ENCODE assay signal across 8 cellular contexts in the genomic region with DNA sequence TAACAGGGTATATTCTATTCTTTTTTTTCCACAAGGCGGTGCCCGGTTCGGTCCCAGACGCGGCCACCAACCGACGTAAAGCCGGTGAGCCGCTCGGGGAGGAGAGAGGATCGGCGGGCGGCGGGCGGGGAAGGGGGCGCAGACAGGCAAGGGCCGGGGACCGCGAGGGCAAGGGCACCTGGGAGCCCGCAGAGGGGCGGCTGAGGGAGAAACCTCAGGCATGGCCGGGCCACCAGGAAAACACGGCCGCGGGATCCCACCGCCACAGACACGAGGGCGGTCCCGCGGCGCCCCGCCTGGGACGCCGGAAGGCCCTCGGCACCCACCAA.
A peak's percentile ranks its signal among the peaks of the same experiment; 100 is the strongest.
DNase-seq lines count a peak whose midpoint lies in the region; ATAC-seq, FAIRE-seq and TF ChIP-seq lines count a peak whose summit lies in the region.
"Not testable (repeated sequence)": the region's sequence is repeated elsewhere in the genome, so short reads cannot be mapped to it uniquely, and the experiment has no call there.

No MANE protein-coding gene starts in this region.

- H3K23me2 ChIP-seq in H1 (ENCODE audit: low read depth, low read length): peaks cover 12% of the 10 kb centered on the region; the same call in 1 of the 2 replicates

- H3K9ac ChIP-seq in H1 (replicated peaks in 1 of 4; ENCODE audit: extremely low read depth in 1 of 4, low read depth in 3 of 4, low read length in 3 of 4): not testable (repeated sequence)

- not testable (repeated sequence) for H4K5ac ChIP-seq in H1 (ENCODE audit: insufficient read length, low read depth, low read length)

- peaks cover 11 to 33% (median 23%) of the 10 kb centered on the region in 4 experiments for H3K27me3 ChIP-seq in H1 (replicated peaks in 1 of 4; ENCODE audit: control insufficient read depth in 3 of 4, extremely low read depth in 1 of 4, insufficient read depth in 3 of 4, low read length in 3 of 4)
- H3K27me3 ChIP-seq in osteoblast (ENCODE audit: insufficient read depth, low read length): peaks cover 44% of the 10 kb centered on the region

- H2AK5ac ChIP-seq in H1 (ENCODE audit: low read depth, low read length): not testable (repeated sequence)

- not testable (repeated sequence) for H3K27ac Mint-ChIP-seq in HFFc6; activated CD4-positive, alpha-beta T cell treated with anti-CD3 and anti-CD28 coated beads for 36 hours; activated T-helper 2 cell treated with anti-CD3 and anti-CD28 coated beads, Interferon-gamma antibody, Interleukin-2, Interleukin-4, amounts not matched to agents 10 μg/mL and 5 μg/mL and 100 μg/mL, durations not matched to agents 14 hours and 24 hours and 36 hours; immature natural killer cell

- intact Hi-C loops in activated CD4-positive, alpha-beta T cell treated with anti-CD3 and anti-CD28 coated beads for 36 hours (cut with DNase I, micrococcal nuclease): loop anchor here (5.0 kb wide), 3 partner anchors 89 to 1126 kb away; a partner anchor contains a TSS
- intact Hi-C loops in activated T-helper 2 cell treated with anti-CD3 and anti-CD28 coated beads, Interferon-gamma antibody, Interleukin-2, Interleukin-4, amounts not matched to agents 10 μg/mL and 5 μg/mL and 100 μg/mL, durations not matched to agents 14 hours and 24 hours and 36 hours (cut with micrococcal nuclease): not testable (repeated sequence)

- not testable (repeated sequence) for H3K18ac ChIP-seq in H1 (ENCODE audit: extremely low read depth, low read length)

- not testable (repeated sequence) for H2BK120ac ChIP-seq in H1 (replicated peaks; ENCODE audit: low read depth, low read length)

- not testable (repeated sequence) for H4K91ac ChIP-seq in H1 (replicated peaks; ENCODE audit: insufficient read length, low read length)

- peaks cover 14% of the 10 kb centered on the region; the same call in 1 of the 2 replicates for H3K36me3 Mint-ChIP-seq in HFFc6 (ENCODE audit: low read depth)
- not testable (repeated sequence) for H3K36me3 Mint-ChIP-seq in activated CD4-positive, alpha-beta T cell treated with anti-CD3 and anti-CD28 coated beads for 36 hours (ENCODE audit: low read depth); activated T-helper 2 cell treated with anti-CD3 and anti-CD28 coated beads, Interferon-gamma antibody, Interleukin-2, Interleukin-4, amounts not matched to agents 10 μg/mL and 5 μg/mL and 100 μg/mL, durations not matched to agents 14 hours and 24 hours and 36 hours (ENCODE audit: low read depth); immature natural killer cell

- POLR2A ChIA-PET in activated CD4-positive, alpha-beta T cell treated with anti-CD3 and anti-CD28 coated beads for 36 hours (lab: Charles Lee); H1 (lab: Charles Lee; ENCODE audit: partially characterized antibody): not testable (repeated sequence)

- FAIRE-seq in H1 (lab: Jason Lieb, UNC): not testable (repeated sequence)

- not testable (repeated sequence) for DNase-seq in AG09309 (ENCODE audit: low read depth); HFFc6; activated T-helper 2 cell treated with anti-CD3 and anti-CD28 coated beads, Interferon-gamma antibody, Interleukin-2, Interleukin-4, amounts not matched to agents 10 μg/mL and 5 μg/mL and 100 μg/mL, durations not matched to agents 14 hours and 24 hours and 36 hours (ENCODE audit: low spot score); immature natural killer cell
- peak; percentile 23 for DNase-seq in activated CD4-positive, alpha-beta T cell treated with anti-CD3 and anti-CD28 coated beads for 36 hours
- DNase-seq in H1 (ENCODE audit: low read depth in 1 of 2, low spot score in 2 of 2): peak in 1 of 2 experiments; percentile 62
- peak; percentile 41 for DNase-seq in osteoblast (ENCODE audit: insufficient read length, low spot score, missing footprints)
- DNase-seq in stimulated activated CD8-positive, alpha-beta memory T cell treated with anti-CD3 and anti-CD28 coated beads, Interleukin-4, amount 100 ng/mL, for 48 hours: peak; percentile 28

- WGBS in H1 (ENCODE audit: extremely low coverage in 1 of 2, insufficient coverage in 1 of 2, insufficient read length in 1 of 2, insufficient replicate concordance in 2 of 2, low coverage in 1 of 2, low lambda C conversion rate in 2 of 2, missing lambda C conversion rate in 1 of 2), 2 experiments: 9% methylated on average over 27 of the region's 35 CpGs; no CpG with 5 or more reads in 1 of the 2 experiments

- not testable (repeated sequence) for H3K27ac ChIP-seq in H1 (ENCODE audit: low read depth, low read length); osteoblast (ENCODE audit: low read depth, low read length)

- H3K36me3 ChIP-seq in H1 (ENCODE audit: control insufficient read depth in 2 of 4, insufficient read depth in 4 of 4, low read length in 3 of 4); osteoblast (ENCODE audit: insufficient read depth, low read length): not testable (repeated sequence)

- not testable (repeated sequence) for H2BK20ac ChIP-seq in H1 (ENCODE audit: low read length)

- H3K56ac ChIP-seq in H1 (replicated peaks; ENCODE audit: insufficient read length, low read depth, low read length): not testable (repeated sequence)

- H3K79me2 ChIP-seq in H1 (ENCODE audit: control insufficient read depth in 1 of 2, insufficient read depth in 2 of 2, low read length in 2 of 2); osteoblast (ENCODE audit: insufficient read depth, low read length): not testable (repeated sequence)

- H3K4me2 ChIP-seq in H1 (ENCODE audit: insufficient read depth in 1 of 2, low read depth in 2 of 2, low read length in 2 of 2): peak overlapping the region; percentile 58 to 74
- peak overlapping the region; percentile 53 for H3K4me2 ChIP-seq in osteoblast (ENCODE audit: insufficient read depth, low read length)

- peaks cover 36% of the 10 kb centered on the region for H3K4me1 Mint-ChIP-seq in HFFc6 (ENCODE audit: low read depth)
- H3K4me1 Mint-ChIP-seq in activated CD4-positive, alpha-beta T cell treated with anti-CD3 and anti-CD28 coated beads for 36 hours; activated T-helper 2 cell treated with anti-CD3 and anti-CD28 coated beads, Interferon-gamma antibody, Interleukin-2, Interleukin-4, amounts not matched to agents 10 μg/mL and 5 μg/mL and 100 μg/mL, durations not matched to agents 14 hours and 24 hours and 36 hours (ENCODE audit: low read depth); immature natural killer cell: not testable (repeated sequence)

- not testable (repeated sequence) for H3K79me1 ChIP-seq in H1 (ENCODE audit: low read depth, low read length)

- not testable (repeated sequence) for TF ChIP-seq POLR2A in H1 (IDR thresholded peaks at IDR 0.05; ENCODE audit: control extremely low read depth in 1 of 2, low read depth in 2 of 2, low read length in 2 of 2)

- not testable (repeated sequence) for H2BK15ac ChIP-seq in H1 (ENCODE audit: low read length)

- not testable (repeated sequence) for H3K4me1 ChIP-seq in H1 (replicated peaks in 1 of 4; ENCODE audit: control insufficient read depth in 3 of 4, insufficient read depth in 4 of 4, low read length in 3 of 4); osteoblast (ENCODE audit: insufficient read depth, low read length)

- not testable (repeated sequence) for TF ChIP-seq EP300 in H1 (IDR thresholded peaks at IDR 0.05; ENCODE audit: borderline replicate concordance in 1 of 2, low read depth in 2 of 2, low read length in 2 of 2)

- TF ChIP-seq RAD21 in H1 (IDR thresholded peaks at IDR 0.05 in 1 of 2, conservative IDR thresholded peaks at IDR 0.05 in 1 of 2; ENCODE audit: low read depth in 2 of 2, low read length in 2 of 2): 0 out of 4 replicates have a peak, but pooled peaks of 1 of the 2 experiments have one; percentile 1

- not testable (repeated sequence) for H4K8ac ChIP-seq in H1 (ENCODE audit: extremely low read depth, insufficient read depth, low read length)

- not testable (repeated sequence) for H3K23ac ChIP-seq in H1 (ENCODE audit: insufficient read length)

- H3K9me3 ChIP-seq in H1 (ENCODE audit: insufficient read depth in 2 of 2, low read depth in 1 of 2, low read length in 1 of 2); osteoblast (ENCODE audit: low read depth, low read length): not testable (repeated sequence)

- H3K4me3 Mint-ChIP-seq in HFFc6: peak overlapping the region; percentile 62
- peak overlapping the region; percentile 55 for H3K4me3 Mint-ChIP-seq in activated CD4-positive, alpha-beta T cell treated with anti-CD3 and anti-CD28 coated beads for 36 hours
- H3K4me3 Mint-ChIP-seq in activated T-helper 2 cell treated with anti-CD3 and anti-CD28 coated beads, Interferon-gamma antibody, Interleukin-2, Interleukin-4, amounts not matched to agents 10 μg/mL and 5 μg/mL and 100 μg/mL, durations not matched to agents 14 hours and 24 hours and 36 hours (ENCODE audit: low read depth): peak overlapping the region; percentile 45
- H3K4me3 Mint-ChIP-seq in immature natural killer cell: peak overlapping the region; percentile 52 to 73 (median 60)

- H3K9me3 Mint-ChIP-seq in HFFc6: peaks cover 17% of the 10 kb centered on the region
- H3K9me3 Mint-ChIP-seq in activated CD4-positive, alpha-beta T cell treated with anti-CD3 and anti-CD28 coated beads for 36 hours (ENCODE audit: low read depth); activated T-helper 2 cell treated with anti-CD3 and anti-CD28 coated beads, Interferon-gamma antibody, Interleukin-2, Interleukin-4, amounts not matched to agents 10 μg/mL and 5 μg/mL and 100 μg/mL, durations not matched to agents 14 hours and 24 hours and 36 hours: not testable (repeated sequence)
- H3K9me3 Mint-ChIP-seq in immature natural killer cell: peaks cover 0 to 23% (median 9%) of the 10 kb centered on the region in 6 donors

- H3K4ac ChIP-seq in H1 (replicated peaks; ENCODE audit: insufficient read length, low read depth, low read length): not testable (repeated sequence)

- CTCF ChIA-PET in activated CD4-positive, alpha-beta T cell treated with anti-CD3 and anti-CD28 coated beads for 36 hours (lab: Charles Lee); H1 (lab: Charles Lee; ENCODE audit: partially characterized antibody): not testable (repeated sequence)

- not testable (repeated sequence) for H4K20me1 ChIP-seq in H1 (replicated peaks in 1 of 2; ENCODE audit: control insufficient read depth in 1 of 2, insufficient read depth in 2 of 2, low read length in 2 of 2); osteoblast (ENCODE audit: insufficient read depth, low read length)

- H3K27me3 Mint-ChIP-seq in HFFc6 (ENCODE audit: insufficient read depth): not testable (repeated sequence)
- H3K27me3 Mint-ChIP-seq in activated CD4-positive, alpha-beta T cell treated with anti-CD3 and anti-CD28 coated beads for 36 hours: peaks cover 20% of the 10 kb centered on the region
- H3K27me3 Mint-ChIP-seq in activated T-helper 2 cell treated with anti-CD3 and anti-CD28 coated beads, Interferon-gamma antibody, Interleukin-2, Interleukin-4, amounts not matched to agents 10 μg/mL and 5 μg/mL and 100 μg/mL, durations not matched to agents 14 hours and 24 hours and 36 hours (ENCODE audit: low read depth): peaks cover 19% of the 10 kb centered on the region
- peaks cover 10 to 24% (median 17%) of the 10 kb centered on the region in 3 donors for H3K27me3 Mint-ChIP-seq in immature natural killer cell (ENCODE audit: low read depth in 3 of 3)

- not testable (repeated sequence) for TF ChIP-seq CTCF in AG09309 (IDR thresholded peaks at IDR 0.05; ENCODE audit: control insufficient read depth, insufficient read depth, low read depth, low read length, missing control alignments); HFFc6 (IDR thresholded peaks at IDR 0.05); H1 (IDR thresholded peaks at IDR 0.05; ENCODE audit: control extremely low read depth in 1 of 3, insufficient read depth in 1 of 3, low read depth in 1 of 3, low read length in 3 of 3); osteoblast (IDR thresholded peaks at IDR 0.05; ENCODE audit: extremely low read depth, low read depth, low read length)

- not testable (repeated sequence) for H2BK5ac ChIP-seq in H1 (ENCODE audit: low read depth, low read length)

- not testable (repeated sequence) for H2BK12ac ChIP-seq in H1 (ENCODE audit: low read depth, low read length)

- ATAC-seq in activated CD4-positive, alpha-beta T cell treated with anti-CD3 and anti-CD28 coated beads for 36 hours: not testable (repeated sequence)

- H3K4me3 ChIP-seq in AG09309 (ENCODE audit: control insufficient read depth, low read depth, low read length): peak overlapping the region; percentile 44
- peak overlapping the region; percentile 26 to 63 (median 39) for H3K4me3 ChIP-seq in H1 (ENCODE audit: extremely low read depth in 1 of 4, insufficient read depth in 2 of 4, low read depth in 3 of 4, low read length in 4 of 4)
- H3K4me3 ChIP-seq in osteoblast (ENCODE audit: insufficient read depth, low read length): peak overlapping the region; percentile 56

- not testable (repeated sequence) for H2AFZ ChIP-seq in H1 (ENCODE audit: low read length); osteoblast (ENCODE audit: low read length)

- not testable (repeated sequence) for H3K14ac ChIP-seq in H1 (ENCODE audit: insufficient read length)
